In genomic region chr9:2260401-2261306, GRCh38 we compare ENCODE assay signal across 11 cellular contexts.
DNase-seq lines count a peak whose midpoint lies in the region; ATAC-seq and TF ChIP-seq lines count a peak whose summit lies in the region.
"Had no signal": no experiment of that assay in that cellular context is flagged by ENCODE, and none has a peak within 500 bp of the region (broad histone marks: within the 10 kb centered on the region; RNA-seq: fewer than 3 reads in every experiment).

No MANE protein-coding gene starts in this region.

- H3K4me3 ChIP-seq in left lung: no peak overlapping the region

- H3K36me3 ChIP-seq in left lung: no peaks in the 10 kb centered on the region

- no peaks in the 10 kb centered on the region for H3K9me3 ChIP-seq in left lung

- no peak for TF ChIP-seq CTCF in left lung (IDR thresholded peaks at IDR 0.05)

- ATAC-seq in left lung (peak; percentile 57), GM21526 (IDR thresholded peaks at IDR 0.05; ENCODE audit: low FRiP score, unreplicated experiment) (no peak), HG03039 (IDR thresholded peaks at IDR 0.05; ENCODE audit: unreplicated experiment) (no peak)
- ATAC-seq: WTC11 had no signal

- H3K4me1 ChIP-seq in left lung: peaks cover 3 to 5% of the 10 kb centered on the region in 2 donors

- DNase-seq in AG20443 (ENCODE audit: low spot score): peak; percentile 66
- DNase-seq in HT1080 (ENCODE audit: low read depth): peak; percentile 73
- DNase-seq in T1000 (lab: John Stamatoyannopoulos, UW): peak; percentile 19
- DNase-seq in left lung: no peak
- DNase-seq in NOMO-1 treated with dmso at 0.1 percent for 144 hours (lab: John Stamatoyannopoulos, UW; ENCODE audit: unreplicated experiment): no peak
- no peak for DNase-seq in GDM1 (lab: John Stamatoyannopoulos, UW)
- DNase-seq: hippocampal formation, NCI-H774 had no signal

- no peaks in the 10 kb centered on the region for H3K27me3 ChIP-seq in left lung

- H3K27ac ChIP-seq in left lung: no peak overlapping the region

- intact Hi-C loops in left lung (cut with DNase I): no loop called here

Comparison
In these comparisons a context has a peak if more than half of its experiments do, and no peak if none do; other contexts are left out.
1. DNase-seq: peak in AG20443 (single experiment), HT1080 (single experiment) and T1000 (single experiment); none in left lung (0 of 2), NOMO-1 treated with dmso at 0.1 percent for 144 hours (single experiment) and GDM1 (single experiment).